1 cellular context compared by ENCODE assay signal in the genomic region with DNA sequence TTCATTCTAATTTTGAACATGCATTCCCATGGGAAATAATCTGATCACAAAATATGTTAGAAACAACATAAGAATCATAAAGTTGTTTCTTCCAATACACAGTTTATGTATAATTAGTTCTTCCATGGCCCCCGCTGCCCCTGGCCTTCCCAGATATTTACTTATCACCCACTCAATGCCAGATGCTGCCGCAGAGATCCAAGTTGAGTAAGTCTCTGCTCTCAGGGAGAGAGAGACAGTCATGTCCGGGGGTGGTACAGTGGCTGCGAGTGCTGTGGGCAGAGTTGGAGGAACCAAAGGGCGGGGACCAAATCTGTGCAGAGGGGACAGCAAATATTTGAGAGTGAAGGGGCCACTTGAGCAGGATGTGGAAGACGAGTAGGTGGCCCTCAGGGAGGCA.
TF ChIP-seq lines count a peak whose summit lies in the region.

No MANE protein-coding gene starts in this region.

TF ChIP-seq in IMR-90, 13 proteins besides CTCF, POLR2A, EP300 and RAD21:
- TF ChIP-seq, protein P1, sequence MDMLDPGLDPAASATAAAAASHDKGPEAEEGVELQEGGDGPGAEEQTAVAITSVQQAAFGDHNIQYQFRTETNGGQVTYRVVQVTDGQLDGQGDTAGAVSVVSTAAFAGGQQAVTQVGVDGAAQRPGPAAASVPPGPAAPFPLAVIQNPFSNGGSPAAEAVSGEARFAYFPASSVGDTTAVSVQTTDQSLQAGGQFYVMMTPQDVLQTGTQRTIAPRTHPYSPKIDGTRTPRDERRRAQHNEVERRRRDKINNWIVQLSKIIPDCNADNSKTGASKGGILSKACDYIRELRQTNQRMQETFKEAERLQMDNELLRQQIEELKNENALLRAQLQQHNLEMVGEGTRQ (IDR thresholded peaks at IDR 0.05; ENCODE audit: low read depth, low read length) = no peak
- TF ChIP-seq MXI1 (IDR thresholded peaks at IDR 0.05; ENCODE audit: borderline replicate concordance, low read depth, low read length) = no peak
- TF ChIP-seq MAFK (IDR thresholded peaks at IDR 0.05; ENCODE audit: low read depth, low read length) = no peak
- TF ChIP-seq RFX5 (IDR thresholded peaks at IDR 0.05; ENCODE audit: low read depth, low read length) = no peak
- TF ChIP-seq CEBPB (IDR thresholded peaks at IDR 0.05; ENCODE audit: low read depth, low read length) = peak; percentile 9; the same call in 1 of the 2 replicates
- TF ChIP-seq RCOR1 (IDR thresholded peaks at IDR 0.05; ENCODE audit: insufficient replicate concordance, low read length) = no peak
